In the genomic region with DNA sequence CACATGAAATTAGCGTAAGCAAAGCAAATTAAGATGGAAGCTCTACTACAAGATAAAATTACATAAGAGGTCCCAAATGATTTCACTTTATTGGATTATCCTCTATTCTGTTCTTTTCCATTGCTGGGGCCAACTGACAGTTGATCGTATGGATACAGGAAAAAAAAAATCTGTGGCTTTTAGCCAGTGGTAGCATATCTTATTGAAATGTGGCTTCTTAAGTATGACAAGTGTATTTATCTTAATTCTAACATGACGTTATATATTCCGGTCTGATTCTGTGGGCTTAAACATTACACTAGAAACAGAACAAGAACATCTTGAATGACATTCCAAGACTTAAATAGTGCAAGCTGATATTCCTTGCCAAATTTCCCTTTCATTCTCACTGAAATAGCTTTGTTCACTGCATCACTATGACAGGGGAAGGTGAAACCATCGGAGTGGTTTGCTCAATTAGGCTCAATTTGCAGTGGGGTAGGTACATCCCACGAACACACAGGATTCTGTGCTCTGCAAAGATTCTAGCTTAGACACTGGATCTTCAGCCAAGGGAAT, we compare ENCODE assay signal across 20 cellular contexts.
DNase-seq lines count a peak whose midpoint lies in the region; ATAC-seq and TF ChIP-seq lines count a peak whose summit lies in the region.
"Had no signal": no experiment of that assay in that cellular context is flagged by ENCODE, and none has a peak within 500 bp of the region (broad histone marks: within the 10 kb centered on the region; RNA-seq: fewer than 3 reads in every experiment).

No MANE protein-coding gene starts in this region.

- no peak overlapping the region for H2BK5ac ChIP-seq in IMR-90 (ENCODE audit: low read depth, low read length, poor library complexity, severe bottlenecking)

- no peak overlapping the region for H2AK5ac ChIP-seq in IMR-90 (ENCODE audit: low read depth, low read length)

- H3K36me3 ChIP-seq in IMR-90 (ENCODE audit: control insufficient read depth, insufficient read depth, low read length) (peaks cover 2% of the 10 kb centered on the region), smooth muscle cell (ENCODE audit: low read depth) (no peaks in the 10 kb centered on the region), lower lobe of right lung (no peaks in the 10 kb centered on the region)

- DNase-seq in IMR-90 (peak; percentile 25), fibroblast of the aortic adventitia (ENCODE audit: low read depth) (peak; percentile 53), smooth muscle cell (lab: John Stamatoyannopoulos, UW; ENCODE audit: unreplicated experiment) (no peak), NCI-H526 (lab: John Stamatoyannopoulos, UW) (no peak), lower lobe of right lung (no peak)
- DNase-seq: AML-193; Calu3; CD8-positive, alpha-beta memory T cell; DMS153; Karpas-422; NCI-H1048; NCI-H1417 treated with DMSO at 0.1 percent for 48 hours; NCI-H187; NCI-H446; NK-92 treated with Interleukin-12 subunit alpha and Interleukin-12 subunit beta, amount 100 ng/mL, for 24 hours had no signal

- H3F3A ChIP-seq in smooth muscle cell (ENCODE audit: low read depth): no peaks in the 10 kb centered on the region

- H3K14ac ChIP-seq in IMR-90 (replicated peaks; ENCODE audit: low read depth, low read length): no peak overlapping the region

- H4K8ac ChIP-seq in IMR-90 (ENCODE audit: low read depth in 2 of 2, low read length in 2 of 2): no peak overlapping the region

- no peak for TF ChIP-seq POLR2A in IMR-90 (IDR thresholded peaks at IDR 0.05; ENCODE audit: low read depth, low read length)

- H3K56ac ChIP-seq in IMR-90 (ENCODE audit: extremely low read depth, insufficient read depth, low read length): no peak overlapping the region

- TF ChIP-seq RAD21 in IMR-90 (IDR thresholded peaks at IDR 0.05; ENCODE audit: low read length): no peak

- no peak overlapping the region for H2BK20ac ChIP-seq in IMR-90 (ENCODE audit: low read depth, low read length)

- WGBS in IMR-90 (ENCODE audit: extremely low coverage in 2 of 2, insufficient read length in 1 of 2), 2 experiments: no CpG with 5 or more reads among the region's 6 CpGs
- 90% methylated on average over 6 of the region's 6 CpGs for WGBS in smooth muscle cell (ENCODE audit: low lambda C conversion rate)

- H3K9me3 ChIP-seq in IMR-90 (ENCODE audit: control insufficient read depth, insufficient read depth, low read length) (no peaks in the 10 kb centered on the region), smooth muscle cell (replicated peaks; ENCODE audit: low read depth) (no peaks in the 10 kb centered on the region), lower lobe of right lung (no peaks in the 10 kb centered on the region)

- no peaks in the 10 kb centered on the region for H3K79me2 ChIP-seq in smooth muscle cell (ENCODE audit: low read depth)

- H3K4ac ChIP-seq in IMR-90 (ENCODE audit: low read depth, low read length): no peak overlapping the region

- no peak overlapping the region for H3K9ac ChIP-seq in IMR-90 (ENCODE audit: low read depth, low read length)
- no peak overlapping the region for H3K9ac ChIP-seq in smooth muscle cell (ENCODE audit: low read depth)

- no peaks in the 10 kb centered on the region for H4K20me1 ChIP-seq in IMR-90 (ENCODE audit: insufficient read depth, low read length)
- H4K20me1 ChIP-seq in smooth muscle cell (ENCODE audit: low read depth): no peaks in the 10 kb centered on the region

- no peak overlapping the region; the same call in 1 of the 2 replicates for H3K18ac ChIP-seq in IMR-90 (ENCODE audit: low read depth, low read length)

- in situ Hi-C loops in IMR-90 (cut with MboI; ENCODE audit: low sequenced_read_pairs): no loop called here

- CTCF ChIA-PET in IMR-90 (lab: Yijun Ruan, JAX): no interaction called here

- no peak overlapping the region for H2BK120ac ChIP-seq in IMR-90 (ENCODE audit: low read depth, low read length)

- H3K27ac ChIP-seq in IMR-90 (ENCODE audit: insufficient read depth, low read length) (no peak overlapping the region), smooth muscle cell (ENCODE audit: low read depth) (peak overlapping the region; percentile 13), lower lobe of right lung (no peak overlapping the region)
- H3K27ac ChIP-seq: C4-2B had no signal

- H3K4me1 ChIP-seq in IMR-90 (ENCODE audit: control insufficient read depth, insufficient read depth, low read length) (peaks cover 2% of the 10 kb centered on the region), smooth muscle cell (ENCODE audit: low read depth) (peaks cover 6% of the 10 kb centered on the region), lower lobe of right lung (no peaks in the 10 kb centered on the region)

- H2AK9ac ChIP-seq in IMR-90 (replicated peaks; ENCODE audit: low read depth, low read length, poor library complexity): no peak overlapping the region

- H3K9me1 ChIP-seq in IMR-90 (ENCODE audit: insufficient read depth, low read length): no peaks in the 10 kb centered on the region

- dilution Hi-C loops in IMR-90 (cut with HindIII; ENCODE audit: low sequenced_read_pairs, unreplicated experiment): no loop called here

- ATAC-seq in IMR-90 (ENCODE audit: low read depth) (peak; percentile 9), SK-N-SH treated with all-trans-retinoic acid at 6 μM for 48 hours (peak; percentile 75), lower lobe of right lung (no peak), GM18868 (IDR thresholded peaks at IDR 0.05; ENCODE audit: unreplicated experiment) (no peak), GM19023 (IDR thresholded peaks at IDR 0.05; ENCODE audit: unreplicated experiment) (no peak)
- ATAC-seq: Panc1 had no signal

- H2BK15ac ChIP-seq in IMR-90 (ENCODE audit: low read depth, low read length): no peak overlapping the region

- no TSS peak for BruUV-seq in IMR-90 (replicated peaks; lab: Mats Ljungman, UMichigan)

- TF ChIP-seq CTCF in IMR-90 (conservative IDR thresholded peaks at IDR 0.05; ENCODE audit: low read depth, low read length): no peak
- TF ChIP-seq CTCF in fibroblast of the aortic adventitia (IDR thresholded peaks at IDR 0.05; ENCODE audit: insufficient read depth, low read length): no peak
- TF ChIP-seq CTCF in smooth muscle cell (IDR thresholded peaks at IDR 0.05; ENCODE audit: borderline replicate concordance, insufficient read depth, poor library complexity, severe bottlenecking): no peak
- no peak for TF ChIP-seq CTCF in lower lobe of right lung (IDR thresholded peaks at IDR 0.05)

- no peak overlapping the region for H3K4me2 ChIP-seq in IMR-90 (ENCODE audit: low read depth, low read length)
- H3K4me2 ChIP-seq in smooth muscle cell: no peak overlapping the region

- no peak overlapping the region for H4K91ac ChIP-seq in IMR-90 (ENCODE audit: insufficient read depth, low read depth, low read length)

- H4K5ac ChIP-seq in IMR-90 (ENCODE audit: low read depth, low read length): no peak overlapping the region

- H3K4me3 ChIP-seq in IMR-90 (ENCODE audit: insufficient read depth, low read depth, low read length): no peak overlapping the region
- H3K4me3 ChIP-seq in fibroblast of the aortic adventitia (ENCODE audit: low read depth, low read length): no peak overlapping the region
- no peak overlapping the region for H3K4me3 ChIP-seq in smooth muscle cell
- no peak overlapping the region for H3K4me3 ChIP-seq in lower lobe of right lung

- H3K79me1 ChIP-seq in IMR-90 (ENCODE audit: low read depth in 1 of 2, low read length in 2 of 2): no peaks in the 10 kb centered on the region; a peak in 1 of 4 replicates

- intact Hi-C loops in IMR-90 (cut with micrococcal nuclease): loop anchor here (5.0 kb wide), 1 partner anchor 115 kb away; no protein-coding TSS in a partner anchor
- intact Hi-C loops in lower lobe of right lung (cut with DNase I): no loop called here

- no peak overlapping the region for H3K23ac ChIP-seq in IMR-90 (ENCODE audit: low read depth, low read length)

- POLR2A ChIA-PET in IMR-90 (lab: Charles Lee; ENCODE audit: unreplicated experiment): interaction anchor here (0.5 kb wide), 1 partner anchor 166 kb away, joined by 4 read pairs; no protein-coding TSS in a partner anchor

- H3K27me3 ChIP-seq in IMR-90 (ENCODE audit: control insufficient read depth, insufficient read depth, low read length) (no peaks in the 10 kb centered on the region), smooth muscle cell (ENCODE audit: low read depth) (no peaks in the 10 kb centered on the region), lower lobe of right lung (ENCODE audit: low read depth) (no peaks in the 10 kb centered on the region)

- H2AFZ ChIP-seq in IMR-90 (replicated peaks; ENCODE audit: low read length, poor library complexity) (no peak overlapping the region), smooth muscle cell (ENCODE audit: low read depth) (no peak overlapping the region)

TF ChIP-seq in IMR-90, 13 proteins besides CTCF, POLR2A, EP300 and RAD21 (continues in another document):
- TF ChIP-seq FOS (IDR thresholded peaks at IDR 0.05; ENCODE audit: low read depth, low read length) (no peak), NFE2L2 (IDR thresholded peaks at IDR 0.05; ENCODE audit: low read depth, low read length) (no peak), MAFK (IDR thresholded peaks at IDR 0.05; ENCODE audit: low read depth, low read length) (no peak), CHD1 (IDR thresholded peaks at IDR 0.05; ENCODE audit: low read depth, low read length) (no peak), RFX5 (IDR thresholded peaks at IDR 0.05; ENCODE audit: low read depth, low read length) (no peak), MXI1 (IDR thresholded peaks at IDR 0.05; ENCODE audit: borderline replicate concordance, low read depth, low read length) (no peak), MAZ (IDR thresholded peaks at IDR 0.05; ENCODE audit: borderline replicate concordance, low read depth, low read length) (no peak), SMC3 (IDR thresholded peaks at IDR 0.05; ENCODE audit: low read depth, low read length) (no peak)

TF ChIP-seq in SK-N-SH treated with all-trans-retinoic acid at 6 μM for 48 hours, 23 proteins besides CTCF, POLR2A, EP300 and RAD21 (continues in another document):
- TF ChIP-seq ESRRG (CRISPR knock-in tag; IDR thresholded peaks at IDR 0.05): no peak
- no peak for TF ChIP-seq SNAI2 (CRISPR knock-in tag; IDR thresholded peaks at IDR 0.05)
- no peak for TF ChIP-seq PPARA (CRISPR knock-in tag; IDR thresholded peaks at IDR 0.05; ENCODE audit: borderline replicate concordance)
- TF ChIP-seq TOX (CRISPR knock-in tag; IDR thresholded peaks at IDR 0.05; ENCODE audit: borderline replicate concordance): peak; percentile 80; the same call in 1 of the 2 replicates
- no peak for TF ChIP-seq ARNTL (CRISPR knock-in tag; IDR thresholded peaks at IDR 0.05; ENCODE audit: borderline replicate concordance, low read depth)
- no peak; the same call in 1 of the 2 replicates for TF ChIP-seq TCF4 (CRISPR knock-in tag; IDR thresholded peaks at IDR 0.05; ENCODE audit: borderline replicate concordance)
- 0 out of 2 replicates have a peak, but pooled peaks have one; percentile 52 for TF ChIP-seq ZC3H10 (CRISPR knock-in tag; IDR thresholded peaks at IDR 0.05)

Comparison
In these comparisons a context has a peak if more than half of its experiments do, and no peak if none do; other contexts are left out.
1. ATAC-seq: peak in IMR-90 (single experiment) and SK-N-SH treated with all-trans-retinoic acid at 6 μM for 48 hours (single experiment); none in lower lobe of right lung (0 of 2), GM18868 (single experiment) and GM19023 (single experiment).
2. DNase-seq: peak in IMR-90 (single experiment) and fibroblast of the aortic adventitia (single experiment); none in smooth muscle cell (single experiment), NCI-H526 (0 of 2) and lower lobe of right lung (single experiment).